Comparison of ENCODE assay signal across 1 cellular context in genomic region chr16:2047330-2048115, GRCh38.
TF ChIP-seq lines count a peak whose summit lies in the region.

NTHL1 (minus strand) TSS chr16:2047834; CDS start chr16:2047823, 11 bp downstream.
TSC2 (plus strand) TSS chr16:2047985; CDS start chr16:2048616, 631 bp downstream.

TF ChIP-seq in Ishikawa, 13 proteins besides CTCF, POLR2A, EP300 and RAD21 (continued from another document):
- TF ChIP-seq TEAD4 (IDR thresholded peaks at IDR 0.05) (no peak), CEBPB (IDR thresholded peaks at IDR 0.05) (no peak), TCF12 (IDR thresholded peaks at IDR 0.05; ENCODE audit: low read depth) (peak; percentile 34; the same call in 1 of the 2 replicates), TAF1 (IDR thresholded peaks at IDR 0.05; ENCODE audit: low read depth) (peak; percentile 71)
